16 cellular contexts compared by ENCODE assay signal in genomic region chr4:98181815-98182214, GRCh38. TPM values are rescaled to one million over a fixed set of nuclear protein-coding genes. Genes with fewer than 3 reads are reported as not detected.
DNase-seq lines count a peak whose midpoint lies in the region; ATAC-seq and TF ChIP-seq lines count a peak whose summit lies in the region.
"Had no signal": no experiment of that assay in that cellular context is flagged by ENCODE, and none has a peak within 500 bp of the region (broad histone marks: within the 10 kb centered on the region; RNA-seq: fewer than 3 reads in every experiment).

No MANE protein-coding gene starts in this region.

- no peak overlapping the region for H3K27ac ChIP-seq in breast epithelium
- H3K27ac ChIP-seq: thoracic aorta had no signal

- intact Hi-C loops in MCF 10A (cut with micrococcal nuclease), result no loop called here
- intact Hi-C loops in breast epithelium (cut with DNase I; ENCODE audit: low total_unique reads), result no loop called here

- H3K4me3 Mint-ChIP-seq in MCF 10A (ENCODE audit: unreplicated experiment) (no peak overlapping the region), nephron progenitor cell (no peak overlapping the region)
- H3K4me3 Mint-ChIP-seq: activated T-helper 1 cell treated with anti-CD3 and anti-CD28 coated beads, Interleukin-12 subunit alpha, Interleukin-12 subunit beta, Interleukin-2, Interleukin-4 antibody, amounts not matched to agents 30 ng/mL and 10 ng/mL and 1 ng/mL, durations not matched to agents 14 hours and 24 hours and 36 hours; natural killer cell treated with Interleukin-12 subunit alpha and Interleukin-12 subunit beta and Interleukin-15 and Interleukin-18, amount 100 ng/mL, for 72 hours had no signal

- H3K36me3 Mint-ChIP-seq in MCF 10A (ENCODE audit: insufficient read depth, unreplicated experiment) (no peaks in the 10 kb centered on the region), nephron progenitor cell (ENCODE audit: low read depth) (no peaks in the 10 kb centered on the region)
- H3K36me3 Mint-ChIP-seq: natural killer cell treated with Interleukin-12 subunit alpha and Interleukin-12 subunit beta and Interleukin-15 and Interleukin-18, amount 100 ng/mL, for 72 hours had no signal

- H3K4me3 ChIP-seq in breast epithelium (no peak overlapping the region), epithelial cell of esophagus (ENCODE audit: low read length) (no peak overlapping the region)
- H3K4me3 ChIP-seq: thoracic aorta had no signal

- POLR2A ChIA-PET in MCF 10A (lab: Yijun Ruan, JAX), result interaction anchor here (0.6 to 0.9 kb wide), 3 partner anchors 15 to 80 kb away, joined by 3 to 5 read pairs (median 4); partner anchors contain the start of gene RAP1GDS1

- no peaks in the 10 kb centered on the region for H3K27me3 ChIP-seq in breast epithelium

- no peaks in the 10 kb centered on the region for H3K4me1 Mint-ChIP-seq in MCF 10A (ENCODE audit: insufficient read depth, unreplicated experiment)
- H3K4me1 Mint-ChIP-seq in nephron progenitor cell, result no peaks in the 10 kb centered on the region

- H3K27me3 Mint-ChIP-seq in MCF 10A (ENCODE audit: insufficient read depth, unreplicated experiment) (no peaks in the 10 kb centered on the region), nephron progenitor cell (ENCODE audit: low read depth, poor library complexity) (peaks cover 3% of the 10 kb centered on the region)

- DNase-seq in MCF 10A (ENCODE audit: unreplicated experiment) (peak; percentile 34), breast epithelium (ENCODE audit: low spot score in 2 of 2) (no peak), M059J (ENCODE audit: low read depth) (peak; percentile 9), epithelial cell of esophagus (ENCODE audit: low read depth) (peak; percentile 67), NCI-H1436 treated with DMSO at 0.1 percent for 48 hours (lab: John Stamatoyannopoulos, UW) (no peak), nephron progenitor cell (no peak), mucosa of gallbladder (ENCODE audit: low spot score) (no peak)
- DNase-seq: activated CD4-positive, CD25-positive, alpha-beta regulatory T cell treated with anti-CD3 and anti-CD28 coated beads, Interleukin-2, amount 50 U/mL, for 72 hours; DMS79; erythroblast; NCI-H1048; NCI-H69 had no signal

- no peaks in the 10 kb centered on the region for H3K4me1 ChIP-seq in breast epithelium

- no peaks in the 10 kb centered on the region for H3K9me3 ChIP-seq in breast epithelium
- H3K9me3 ChIP-seq: thoracic aorta had no signal

- CTCF ChIA-PET in MCF 10A (lab: Yijun Ruan, JAX), result interaction anchor here (0.5 to 0.7 kb wide), 3 partner anchors 13 to 749 kb away, joined by 3 read pairs; no protein-coding TSS in a partner anchor

- no peaks in the 10 kb centered on the region for H3K36me3 ChIP-seq in breast epithelium
- H3K36me3 ChIP-seq: thoracic aorta had no signal

- TF ChIP-seq CTCF in MCF 10A (IDR thresholded peaks at IDR 0.05; ENCODE audit: unreplicated experiment), result no peak
- no peak for TF ChIP-seq CTCF in breast epithelium (IDR thresholded peaks at IDR 0.05)
- TF ChIP-seq CTCF in epithelial cell of esophagus (IDR thresholded peaks at IDR 0.05; ENCODE audit: insufficient read depth, low read depth, low read length, missing control alignments), result no peak
- no peak for TF ChIP-seq CTCF in nephron progenitor cell (IDR thresholded peaks at IDR 0.05)

- H3K9me3 Mint-ChIP-seq in MCF 10A (ENCODE audit: unreplicated experiment) (no peaks in the 10 kb centered on the region), nephron progenitor cell (no peaks in the 10 kb centered on the region)
- H3K9me3 Mint-ChIP-seq: activated T-helper 1 cell treated with anti-CD3 and anti-CD28 coated beads, Interleukin-12 subunit alpha, Interleukin-12 subunit beta, Interleukin-2, Interleukin-4 antibody, amounts not matched to agents 30 ng/mL and 10 ng/mL and 1 ng/mL, durations not matched to agents 14 hours and 24 hours and 36 hours; natural killer cell treated with Interleukin-12 subunit alpha and Interleukin-12 subunit beta and Interleukin-15 and Interleukin-18, amount 100 ng/mL, for 72 hours had no signal

- no peak overlapping the region for H3K27ac Mint-ChIP-seq in MCF 10A (ENCODE audit: low read depth, unreplicated experiment)
- no peak overlapping the region for H3K27ac Mint-ChIP-seq in nephron progenitor cell
- H3K27ac Mint-ChIP-seq: activated T-helper 1 cell treated with anti-CD3 and anti-CD28 coated beads, Interleukin-12 subunit alpha, Interleukin-12 subunit beta, Interleukin-2, Interleukin-4 antibody, amounts not matched to agents 30 ng/mL and 10 ng/mL and 1 ng/mL, durations not matched to agents 14 hours and 24 hours and 36 hours; natural killer cell treated with Interleukin-12 subunit alpha and Interleukin-12 subunit beta and Interleukin-15 and Interleukin-18, amount 100 ng/mL, for 72 hours had no signal

- TF ChIP-seq POLR2A in breast epithelium (IDR thresholded peaks at IDR 0.05), result no peak

- ATAC-seq in GM18870 (IDR thresholded peaks at IDR 0.05; ENCODE audit: unreplicated experiment), result no peak
- ATAC-seq: natural killer cell treated with Interleukin-12 subunit alpha and Interleukin-12 subunit beta and Interleukin-15 and Interleukin-18, amount 100 ng/mL, for 72 hours had no signal

- no TSS peak for BruUV-seq in MCF 10A (replicated peaks; lab: Mats Ljungman, UMichigan)

RNA-seq across cellular contexts. Expression of gene STPG2, which starts 38.5 kb away (rescaled TPM):
- total RNA-seq in MCF 10A (2022), result 0.22 and 0.61 TPM in 2 replicates
- total RNA-seq in breast epithelium, result 1 to 10 TPM in 2 of 3 donors, under 1 TPM in 1; 0.48 to 3.8 (median 1.6) TPM
- not detected in 2 replicates for total RNA-seq in M059J (2014; rRNA removed; shearing (Covaris generic))
- total RNA-seq in mucosa of gallbladder, result 2.2 TPM
- total RNA-seq: activated T-helper 1 cell treated with anti-CD3 and anti-CD28 coated beads, Interleukin-12 subunit alpha, Interleukin-12 subunit beta, Interleukin-2, Interleukin-4 antibody, amounts not matched to agents 30 ng/mL and 10 ng/mL and 1 ng/mL, durations not matched to agents 14 hours and 24 hours and 36 hours; natural killer cell treated with Interleukin-12 subunit alpha and Interleukin-12 subunit beta and Interleukin-15 and Interleukin-18, amount 100 ng/mL, for 72 hours; thoracic aorta had no signal

Comparison
In these comparisons a context has a peak if more than half of its experiments do, and no peak if none do; other contexts are left out.
1. DNase-seq: peak in MCF 10A (single experiment), M059J (single experiment) and epithelial cell of esophagus (single experiment); none in breast epithelium (0 of 2), NCI-H1436 treated with DMSO at 0.1 percent for 48 hours (single experiment), nephron progenitor cell (single experiment) and mucosa of gallbladder (single experiment).